8 cellular contexts compared by ENCODE assay signal in genomic region chr7:134316539-134317344, GRCh38. TPM values are rescaled to one million over a fixed set of nuclear protein-coding genes. Genes with fewer than 3 reads are reported as not detected.
DNase-seq lines count a peak whose midpoint lies in the region; ATAC-seq and TF ChIP-seq lines count a peak whose summit lies in the region.

A gene with protein sequence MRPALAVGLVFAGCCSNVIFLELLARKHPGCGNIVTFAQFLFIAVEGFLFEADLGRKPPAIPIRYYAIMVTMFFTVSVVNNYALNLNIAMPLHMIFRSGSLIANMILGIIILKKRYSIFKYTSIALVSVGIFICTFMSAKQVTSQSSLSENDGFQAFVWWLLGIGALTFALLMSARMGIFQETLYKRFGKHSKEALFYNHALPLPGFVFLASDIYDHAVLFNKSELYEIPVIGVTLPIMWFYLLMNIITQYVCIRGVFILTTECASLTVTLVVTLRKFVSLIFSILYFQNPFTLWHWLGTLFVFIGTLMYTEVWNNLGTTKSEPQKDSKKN (minus strand): TSS chr7:134316930. CDS start chr7:134316751, 179 bp downstream.

- peaks cover 0 to 5% of the 10 kb centered on the region in 2 donors for H3K36me3 Mint-ChIP-seq in activated naive CD4-positive, alpha-beta T cell treated with anti-CD3 and anti-CD28 coated beads, Interleukin-2, amount 50 U/mL, for 72 hours

- H3K9me3 ChIP-seq in thoracic aorta: no peaks in the 10 kb centered on the region

- no peaks in the 10 kb centered on the region for H3K9me3 Mint-ChIP-seq in activated naive CD4-positive, alpha-beta T cell treated with anti-CD3 and anti-CD28 coated beads, Interleukin-2, amount 50 U/mL, for 72 hours

- peak within 1 kb of the TSS; percentile 96 for H3K4me3 ChIP-seq in thoracic aorta

- H3K36me3 ChIP-seq in thoracic aorta: no peaks in the 10 kb centered on the region

- TF ChIP-seq CTCF in omental fat pad (IDR thresholded peaks at IDR 0.05) (no peak), thoracic aorta (IDR thresholded peaks at IDR 0.05) (peak; percentile 27)

- H3K4me1 ChIP-seq in thoracic aorta (ENCODE audit: control insufficient read depth in 1 of 2, low read depth in 2 of 2): peaks cover 0 to 9% of the 10 kb centered on the region in 2 donors

- ATAC-seq in HG02610 (IDR thresholded peaks at IDR 0.05; ENCODE audit: unreplicated experiment): peak; percentile 99
- ATAC-seq in activated naive CD4-positive, alpha-beta T cell treated with anti-CD3 and anti-CD28 coated beads, Interleukin-2, amount 50 U/mL, for 72 hours: peak; percentile 98 to 99
- peak; percentile 100 for ATAC-seq in omental fat pad (ENCODE audit: low FRiP score)
- ATAC-seq in thoracic aorta (ENCODE audit: insufficient number of reproducible peaks, low FRiP score, low read depth): peak; percentile 99

- H3K27ac ChIP-seq in thoracic aorta: peak within 1 kb of the TSS; percentile 44 to 46

- DNase-seq in NCI-H1092 treated with DMSO at 0.1 percent for 48 hours (lab: John Stamatoyannopoulos, UW) (peak; percentile 97), SKM-1 (lab: John Stamatoyannopoulos, UW; ENCODE audit: unreplicated experiment) (peak; percentile 94), glomerular visceral epithelial cell (ENCODE audit: extremely low spot score) (peak; percentile 96), omental fat pad (ENCODE audit: low spot score) (peak; percentile 87), thoracic aorta (ENCODE audit: low spot score) (peak; percentile 91)
- DNase-seq in activated naive CD4-positive, alpha-beta T cell treated with anti-CD3 and anti-CD28 coated beads, Interleukin-2, amount 50 U/mL, for 72 hours (ENCODE audit: low spot score in 2 of 2): peak; percentile 90 to 91

- TF ChIP-seq POLR2A in GM10847 (IDR thresholded peaks at IDR 0.05; ENCODE audit: extremely low read depth, insufficient read length): peak; percentile 33

- H3K27me3 ChIP-seq in thoracic aorta (replicated peaks; ENCODE audit: insufficient read depth): no peaks in the 10 kb centered on the region

- peak within 1 kb of the TSS; percentile 81 to 83 for H3K27ac Mint-ChIP-seq in activated naive CD4-positive, alpha-beta T cell treated with anti-CD3 and anti-CD28 coated beads, Interleukin-2, amount 50 U/mL, for 72 hours

RNA-seq across cellular contexts. Expression of the gene that starts here (rescaled TPM):
- 10 to 100 TPM in 1 of 2 donors, 1 to 10 TPM in 1; 6.4 to 15.4 TPM for total RNA-seq in activated naive CD4-positive, alpha-beta T cell treated with anti-CD3 and anti-CD28 coated beads, Interleukin-2, amount 50 U/mL, for 72 hours
- 10 to 100 TPM in 2 of 4 donors, 1 to 10 TPM in 2; 9.6 to 14.9 (median 10.9) TPM for total RNA-seq in omental fat pad
- 10 to 100 TPM; 12.6 to 18.1 TPM for total RNA-seq in thoracic aorta

Comparison
In these comparisons a context has a peak if more than half of its experiments do, and no peak if none do; other contexts are left out.
1. Peak in every context shown above with its lines: DNase-seq, ATAC-seq, H3K4me3 ChIP-seq and H3K27ac ChIP-seq.